In genomic region chr6:89035252-89036106, GRCh38 we compare ENCODE assay signal across 8 cellular contexts. TPM values are rescaled to one million over a fixed set of nuclear protein-coding genes. Genes with fewer than 3 reads are reported as not detected.
A peak's percentile ranks its signal among the peaks of the same experiment; 100 is the strongest.
DNase-seq lines count a peak whose midpoint lies in the region; ATAC-seq and TF ChIP-seq lines count a peak whose summit lies in the region.

No MANE protein-coding gene starts in this region.

- POLR2A ChIA-PET in CD8-positive, alpha-beta T cell (lab: Charles Lee) = interaction anchor here (1.5 kb wide), 1 partner anchor 33 kb away, joined by 3 read pairs; no protein-coding TSS in a partner anchor

- no peak overlapping the region for H3K9ac ChIP-seq in HUES48 (ENCODE audit: low read depth, low read length)

- ATAC-seq in CD8-positive, alpha-beta T cell = no peak

- 36 to 45% (median 40%) methylated on average over 14 of the region's 14 CpGs for WGBS in adipose tissue, 3 donors
- 26 to 37% (median 32%) methylated on average over 14 of the region's 14 CpGs for WGBS in stomach, 5 donors

- no peak overlapping the region for H3K4me3 ChIP-seq in HUES48 (ENCODE audit: low read depth, low read length)
- H3K4me3 ChIP-seq in stomach = no peak overlapping the region
- no peak overlapping the region for H3K4me3 ChIP-seq in CD8-positive, alpha-beta T cell (ENCODE audit: low read depth, low read length)

- H3K36me3 ChIP-seq in HUES48 (ENCODE audit: control insufficient read depth, insufficient read depth, low read length) (no peaks in the 10 kb centered on the region), stomach (no peaks in the 10 kb centered on the region)
- H3K36me3 ChIP-seq in CD8-positive, alpha-beta T cell (ENCODE audit: insufficient read depth, low read length) = no peaks in the 10 kb centered on the region

- H3K9me3 ChIP-seq in HUES48 (ENCODE audit: control insufficient read depth, insufficient read depth, low read length) (peaks cover 10% of the 10 kb centered on the region; the same call in 1 of the 2 replicates), stomach (peaks cover 2 to 16% (median 6%) of the 10 kb centered on the region in 4 donors)
- peaks cover 4% of the 10 kb centered on the region for H3K9me3 ChIP-seq in CD8-positive, alpha-beta T cell (ENCODE audit: low read length)

- no peak overlapping the region for H3K27ac Mint-ChIP-seq in CD8-positive, alpha-beta T cell

- peaks cover 21% of the 10 kb centered on the region for H3K9me3 Mint-ChIP-seq in CD8-positive, alpha-beta T cell

- DNase-seq in islet precursor cell (peak; percentile 70), stomach (peak; percentile 72), NCI-H524 treated with DMSO at 0.1 percent for 48 hours (lab: John Stamatoyannopoulos, UW) (no peak), NCI-H1092 treated with DMSO at 0.1 percent for 48 hours (lab: John Stamatoyannopoulos, UW) (no peak)
- DNase-seq in CD8-positive, alpha-beta T cell = no peak
- DNase-seq in activated CD8-positive, alpha-beta memory T cell treated with anti-CD3 and anti-CD28 coated beads, Interleukin-2, amount 50 U/mL, for 4 hours = no peak

- no peaks in the 10 kb centered on the region for H3K27me3 Mint-ChIP-seq in CD8-positive, alpha-beta T cell (ENCODE audit: low read depth)

- H3K36me3 Mint-ChIP-seq in CD8-positive, alpha-beta T cell = peaks cover 8% of the 10 kb centered on the region

- TF ChIP-seq POLR2A in stomach (IDR thresholded peaks at IDR 0.05) = no peak

- peaks cover 17% of the 10 kb centered on the region for H3K4me1 ChIP-seq in HUES48 (ENCODE audit: control insufficient read depth, insufficient read depth, low read length)
- H3K4me1 ChIP-seq in stomach = peaks cover 18 to 47% (median 29%) of the 10 kb centered on the region in 4 donors
- no peaks in the 10 kb centered on the region for H3K4me1 ChIP-seq in CD8-positive, alpha-beta T cell (ENCODE audit: insufficient read depth, low read length)

- peak; percentile 91 for TF ChIP-seq EP300 in stomach (IDR thresholded peaks at IDR 0.05)

- no peak overlapping the region for H3K4me3 Mint-ChIP-seq in CD8-positive, alpha-beta T cell

- H3K27me3 ChIP-seq in HUES48 (ENCODE audit: control insufficient read depth, insufficient read depth, low read length) (no peaks in the 10 kb centered on the region), stomach (no peaks in the 10 kb centered on the region)
- H3K27me3 ChIP-seq in CD8-positive, alpha-beta T cell (ENCODE audit: insufficient read depth, low read length) = no peaks in the 10 kb centered on the region

- no peaks in the 10 kb centered on the region for H3K4me1 Mint-ChIP-seq in CD8-positive, alpha-beta T cell (ENCODE audit: low read depth)

- intact Hi-C loops in stomach (cut with DNase I; ENCODE audit: low total_unique reads) = no loop called here
- intact Hi-C loops in CD8-positive, alpha-beta T cell (cut with DNase I, micrococcal nuclease) = no loop called here

- H3K27ac ChIP-seq in HUES48 (ENCODE audit: low read depth, low read length) (peak overlapping the region; percentile 42), adipose tissue (ENCODE audit: low read depth, low read length) (peak overlapping the region; percentile 81), stomach (peak overlapping the region; percentile 64 to 96 (median 87))
- no peak overlapping the region for H3K27ac ChIP-seq in CD8-positive, alpha-beta T cell (ENCODE audit: low read depth, low read length)

- no peak for TF ChIP-seq CTCF in stomach (IDR thresholded peaks at IDR 0.05)
- TF ChIP-seq CTCF in CD8-positive, alpha-beta T cell (IDR thresholded peaks at IDR 0.05) = no peak

- CTCF ChIA-PET in CD8-positive, alpha-beta T cell (lab: Charles Lee) = no interaction called here

RNA-seq across cellular contexts. Expression of gene PNRC1, which starts 45.1 kb away (rescaled TPM):
- 100 to 1,000 TPM in 2 of 3 donors, 10 to 100 TPM in 1; 29.7 to 359 (median 175) TPM for polyA plus RNA-seq in adipose tissue
- 100 to 1,000 TPM; 125 to 265 (median 158) TPM for total RNA-seq in stomach
- 10 to 100 TPM; 38.5 to 76.7 (median 49.2) TPM for polyA plus RNA-seq in stomach
- 1,000 to 10,000 TPM; 1,160 to 1,236 TPM for total RNA-seq in CD8-positive, alpha-beta T cell

Comparison
In these comparisons a context has a peak if more than half of its experiments do, and no peak if none do; other contexts are left out.
1. DNase-seq: peak in islet precursor cell (single experiment) and stomach (single experiment); none in CD8-positive, alpha-beta T cell (0 of 7), activated CD8-positive, alpha-beta memory T cell treated with anti-CD3 and anti-CD28 coated beads, Interleukin-2, amount 50 U/mL, for 4 hours (single experiment), NCI-H524 treated with DMSO at 0.1 percent for 48 hours (single experiment) and NCI-H1092 treated with DMSO at 0.1 percent for 48 hours (single experiment).
2. RNA of gene PNRC1, which starts 45.1 kb away (total RNA-seq): 1,160 to 1,236 TPM in CD8-positive, alpha-beta T cell; 125 to 265 TPM in stomach; every median in the first group is over 4 times any median in the second.